8 cellular contexts compared by ENCODE assay signal in genomic region chr2:128026422-128027277, GRCh38. TPM values are rescaled to one million over a fixed set of nuclear protein-coding genes. Genes with fewer than 3 reads are reported as not detected.
DNase-seq lines count a peak whose midpoint lies in the region; ATAC-seq and TF ChIP-seq lines count a peak whose summit lies in the region.

No MANE protein-coding gene starts in this region.

- H3K27me3 ChIP-seq in KMS-11 (ENCODE audit: insufficient read depth, low read depth) (no peaks in the 10 kb centered on the region), uterus (no peaks in the 10 kb centered on the region)

- no peaks in the 10 kb centered on the region for H3K36me3 ChIP-seq in KMS-11 (ENCODE audit: insufficient read depth)
- peaks cover 26% of the 10 kb centered on the region for H3K36me3 ChIP-seq in mesodermal cell (ENCODE audit: control insufficient read depth, insufficient read depth, low read length)
- no peaks in the 10 kb centered on the region for H3K36me3 ChIP-seq in uterus

- peak in 1 of 2 donors; percentile 54 for TF ChIP-seq POLR2A in uterus (IDR thresholded peaks at IDR 0.05)

- H3K9me3 ChIP-seq in mesodermal cell (ENCODE audit: control insufficient read depth, low read length) = peaks cover 3% of the 10 kb centered on the region
- no peaks in the 10 kb centered on the region for H3K9me3 ChIP-seq in uterus

- no peaks in the 10 kb centered on the region for H3K27me3 Mint-ChIP-seq in activated naive CD4-positive, alpha-beta T cell treated with anti-CD3 and anti-CD28 coated beads, Interleukin-2, amount 10 ng/mL, durations not matched to agents 7 days and 5 days

- WGBS in mesodermal cell (ENCODE audit: insufficient coverage in 2 of 2), 2 experiments = 4 to 8% methylated on average over 37 to 38 of the region's 57 CpGs

- peak overlapping the region; percentile 93 for H3K27ac Mint-ChIP-seq in activated naive CD4-positive, alpha-beta T cell treated with anti-CD3 and anti-CD28 coated beads, Interleukin-2, amount 10 ng/mL, durations not matched to agents 7 days and 5 days

- H3K4me3 Mint-ChIP-seq in activated naive CD4-positive, alpha-beta T cell treated with anti-CD3 and anti-CD28 coated beads, Interleukin-2, amount 10 ng/mL, durations not matched to agents 7 days and 5 days = peak overlapping the region; percentile 99

- ATAC-seq in GM18907 (IDR thresholded peaks at IDR 0.05; ENCODE audit: unreplicated experiment) = no peak
- no peak for ATAC-seq in GM19467 (IDR thresholded peaks at IDR 0.05; ENCODE audit: unreplicated experiment)

- H2AFZ ChIP-seq in KMS-11 (ENCODE audit: low read depth) = peak overlapping the region; percentile 10; the same call in 1 of the 2 replicates

- H3K36me3 Mint-ChIP-seq in activated naive CD4-positive, alpha-beta T cell treated with anti-CD3 and anti-CD28 coated beads, Interleukin-2, amount 10 ng/mL, durations not matched to agents 7 days and 5 days = peaks cover 11% of the 10 kb centered on the region

- H3K9ac ChIP-seq in KMS-11 = peak overlapping the region; percentile 15; the same call in 1 of the 2 replicates

- H3K27ac ChIP-seq in KMS-11 = no peak overlapping the region
- H3K27ac ChIP-seq in caudate nucleus (ENCODE audit: low read depth, low read length) = peak overlapping the region; percentile 46
- H3K27ac ChIP-seq in mesodermal cell (ENCODE audit: low read depth, low read length, severe bottlenecking) = peak overlapping the region; percentile 53
- peak overlapping the region; percentile 81 to 89 for H3K27ac ChIP-seq in uterus

- H3K9me3 Mint-ChIP-seq in activated naive CD4-positive, alpha-beta T cell treated with anti-CD3 and anti-CD28 coated beads, Interleukin-2, amount 10 ng/mL, durations not matched to agents 7 days and 5 days = peaks cover 2% of the 10 kb centered on the region

- DNase-seq in activated naive CD4-positive, alpha-beta T cell treated with anti-CD3 and anti-CD28 coated beads, Interleukin-2, amount 10 ng/mL, durations not matched to agents 7 days and 5 days = no peak
- DNase-seq in activated naive CD4-positive, alpha-beta T cell treated with Interleukin-2 at 50 U/mL for 16 hours = no peak
- DNase-seq in caudate nucleus (lab: John Stamatoyannopoulos, UW) (peak in 10 of 61 donors; percentile 17 to 55 (median 43)), uterus (no peak)

- TF ChIP-seq CTCF in KMS-11 (conservative IDR thresholded peaks at IDR 0.05; ENCODE audit: low read depth, low read length) (no peak), uterus (IDR thresholded peaks at IDR 0.05) (peak in 1 of 4 experiments; percentile 21)

- intact Hi-C loops in uterus (cut with DNase I; ENCODE audit: low total_unique reads) = no loop called here

- no peaks in the 10 kb centered on the region for H4K20me1 ChIP-seq in KMS-11 (ENCODE audit: insufficient read depth)

- peaks cover 8% of the 10 kb centered on the region for H3K4me1 ChIP-seq in KMS-11 (ENCODE audit: low read depth, poor library complexity, severe bottlenecking)
- H3K4me1 ChIP-seq in mesodermal cell (ENCODE audit: control insufficient read depth, insufficient read depth, low read length, poor library complexity, severe bottlenecking) = no peaks in the 10 kb centered on the region
- no peaks in the 10 kb centered on the region for H3K4me1 ChIP-seq in uterus

- H3K79me2 ChIP-seq in KMS-11 (ENCODE audit: insufficient read depth, low read depth) = no peaks in the 10 kb centered on the region

- H3K4me3 ChIP-seq in KMS-11 (IDR thresholded peaks at IDR 0.05; ENCODE audit: insufficient read depth, low read depth, low read length) (peak overlapping the region; percentile 57), mesodermal cell (ENCODE audit: extremely low read depth, insufficient read depth, low read length, poor library complexity, severe bottlenecking) (peak overlapping the region; percentile 84), uterus (peak overlapping the region; percentile 65 to 99)

- H3K4me2 ChIP-seq in KMS-11 = peak overlapping the region; percentile 63; the same call in 1 of the 2 replicates

- CTCF ChIA-PET in activated naive CD4-positive, alpha-beta T cell treated with anti-CD3 and anti-CD28 coated beads, Interleukin-2, amount 10 ng/mL, durations not matched to agents 7 days and 5 days (lab: Charles Lee) = no interaction called here

- peaks cover 25% of the 10 kb centered on the region for H3K4me1 Mint-ChIP-seq in activated naive CD4-positive, alpha-beta T cell treated with anti-CD3 and anti-CD28 coated beads, Interleukin-2, amount 10 ng/mL, durations not matched to agents 7 days and 5 days

RNA-seq across cellular contexts. Expression of gene SAP130, which starts 1.2 kb away (rescaled TPM):
- 34.4 TPM for polyA plus RNA-seq in mesodermal cell (2013, experiment 1 of 2)
- polyA plus RNA-seq in mesodermal cell (2013, experiment 2 of 2) = 30.5 TPM
- total RNA-seq in uterus = 10 to 100 TPM in 1 of 4 donors, 1 to 10 TPM in 3; 3.6 to 47.0 (median 5.9) TPM
